In the genomic region with DNA sequence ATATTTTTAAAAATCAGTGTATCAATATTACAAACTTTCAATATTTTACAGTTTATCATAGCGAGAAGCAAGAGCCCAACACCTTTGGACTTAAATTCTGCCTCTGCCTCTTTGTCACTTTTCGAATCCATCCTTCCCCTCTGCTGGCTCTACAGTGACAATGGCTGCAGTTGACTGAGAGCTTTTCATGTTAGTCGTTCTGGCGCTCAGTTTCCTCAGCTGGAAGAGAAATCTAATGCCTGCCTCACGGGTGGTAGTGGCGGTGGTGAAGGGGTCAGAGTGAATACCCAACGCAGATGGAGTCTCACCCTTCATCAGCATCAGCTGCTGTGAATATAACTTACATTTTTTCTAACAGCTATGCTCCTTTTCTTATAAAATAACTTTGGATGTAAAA, we compare ENCODE assay signal across 1 cellular context.
TF ChIP-seq lines count a peak whose summit lies in the region.

No MANE protein-coding gene starts in this region.

TF ChIP-seq in A549, 52 proteins besides CTCF, POLR2A, EP300 and RAD21 (continued from another document):
- TF ChIP-seq, protein P1, sequence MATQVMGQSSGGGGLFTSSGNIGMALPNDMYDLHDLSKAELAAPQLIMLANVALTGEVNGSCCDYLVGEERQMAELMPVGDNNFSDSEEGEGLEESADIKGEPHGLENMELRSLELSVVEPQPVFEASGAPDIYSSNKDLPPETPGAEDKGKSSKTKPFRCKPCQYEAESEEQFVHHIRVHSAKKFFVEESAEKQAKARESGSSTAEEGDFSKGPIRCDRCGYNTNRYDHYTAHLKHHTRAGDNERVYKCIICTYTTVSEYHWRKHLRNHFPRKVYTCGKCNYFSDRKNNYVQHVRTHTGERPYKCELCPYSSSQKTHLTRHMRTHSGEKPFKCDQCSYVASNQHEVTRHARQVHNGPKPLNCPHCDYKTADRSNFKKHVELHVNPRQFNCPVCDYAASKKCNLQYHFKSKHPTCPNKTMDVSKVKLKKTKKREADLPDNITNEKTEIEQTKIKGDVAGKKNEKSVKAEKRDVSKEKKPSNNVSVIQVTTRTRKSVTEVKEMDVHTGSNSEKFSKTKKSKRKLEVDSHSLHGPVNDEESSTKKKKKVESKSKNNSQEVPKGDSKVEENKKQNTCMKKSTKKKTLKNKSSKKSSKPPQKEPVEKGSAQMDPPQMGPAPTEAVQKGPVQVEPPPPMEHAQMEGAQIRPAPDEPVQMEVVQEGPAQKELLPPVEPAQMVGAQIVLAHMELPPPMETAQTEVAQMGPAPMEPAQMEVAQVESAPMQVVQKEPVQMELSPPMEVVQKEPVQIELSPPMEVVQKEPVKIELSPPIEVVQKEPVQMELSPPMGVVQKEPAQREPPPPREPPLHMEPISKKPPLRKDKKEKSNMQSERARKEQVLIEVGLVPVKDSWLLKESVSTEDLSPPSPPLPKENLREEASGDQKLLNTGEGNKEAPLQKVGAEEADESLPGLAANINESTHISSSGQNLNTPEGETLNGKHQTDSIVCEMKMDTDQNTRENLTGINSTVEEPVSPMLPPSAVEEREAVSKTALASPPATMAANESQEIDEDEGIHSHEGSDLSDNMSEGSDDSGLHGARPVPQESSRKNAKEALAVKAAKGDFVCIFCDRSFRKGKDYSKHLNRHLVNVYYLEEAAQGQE (IDR thresholded peaks at IDR 0.05): no peak
- TF ChIP-seq NPAS2 (CRISPR knock-in tag; IDR thresholded peaks at IDR 0.05; ENCODE audit: borderline replicate concordance): no peak
